In genomic region chr6:157143885-157144795, GRCh38 we compare ENCODE assay signal across 12 cellular contexts.
DNase-seq lines count a peak whose midpoint lies in the region; ATAC-seq and TF ChIP-seq lines count a peak whose summit lies in the region.
"Had no signal": no experiment of that assay in that cellular context is flagged by ENCODE, and none has a peak within 500 bp of the region (broad histone marks: within the 10 kb centered on the region; RNA-seq: fewer than 3 reads in every experiment).

No MANE protein-coding gene starts in this region.

- H3K4me2 ChIP-seq in PC-3 (ENCODE audit: low read length): no peak overlapping the region

- TF ChIP-seq POLR2A in gastroesophageal sphincter (IDR thresholded peaks at IDR 0.05): no peak

- no peaks in the 10 kb centered on the region for H3K9me3 ChIP-seq in mesodermal cell (ENCODE audit: control insufficient read depth, low read length)
- H3K9me3 ChIP-seq in upper lobe of right lung: no peaks in the 10 kb centered on the region
- no peaks in the 10 kb centered on the region for H3K9me3 ChIP-seq in gastroesophageal sphincter
- no peaks in the 10 kb centered on the region for H3K9me3 ChIP-seq in PC-3 (ENCODE audit: low read length)
- H3K9me3 ChIP-seq: stomach had no signal

- CTCF ChIA-PET in PC-3 (lab: Charles Lee): no interaction called here

- H3K27me3 Mint-ChIP-seq in activated T-cell treated with anti-CD3 and anti-CD28 coated beads, Interleukin-2, amount 50 U/mL, for 24 hours: no peaks in the 10 kb centered on the region
- H3K27me3 Mint-ChIP-seq in endothelial cell (ENCODE audit: unreplicated experiment): peaks cover 25% of the 10 kb centered on the region
- H3K27me3 Mint-ChIP-seq: activated CD4-positive, alpha-beta T cell treated with anti-CD3 and anti-CD28 coated beads, Interleukin-2, amount 10 ng/mL, durations not matched to agents 24 days and 14 days had no signal

- POLR2A ChIA-PET in PC-3 (lab: Charles Lee; ENCODE audit: unreplicated experiment): no interaction called here

- ATAC-seq in upper lobe of right lung: peak; percentile 28
- no peak for ATAC-seq in gastroesophageal sphincter
- ATAC-seq in PC-3: no peak

- TF ChIP-seq EP300 in gastroesophageal sphincter (IDR thresholded peaks at IDR 0.05): no peak

- no peak overlapping the region for H3K4me3 Mint-ChIP-seq in activated T-cell treated with anti-CD3 and anti-CD28 coated beads, Interleukin-2, amount 50 U/mL, for 24 hours
- peak overlapping the region; percentile 81 for H3K4me3 Mint-ChIP-seq in endothelial cell (ENCODE audit: unreplicated experiment)
- H3K4me3 Mint-ChIP-seq: activated CD4-positive, alpha-beta T cell treated with anti-CD3 and anti-CD28 coated beads, Interleukin-2, amount 10 ng/mL, durations not matched to agents 24 days and 14 days had no signal

- no peak for DNase-seq in activated T-cell treated with anti-CD3 and anti-CD28 coated beads, Interleukin-2, amount 50 U/mL, for 24 hours
- DNase-seq in activated T-cell treated with anti-CD3 and anti-CD28 coated beads, Interleukin-2, amount 50 U/mL, for 1 hour: no peak
- DNase-seq in endothelial cell (ENCODE audit: low spot score) (peak; percentile 41), upper lobe of right lung (no peak), COLO668 (lab: John Stamatoyannopoulos, UW; ENCODE audit: unreplicated experiment) (no peak), PC-3 (no peak)
- DNase-seq: activated CD4-positive, alpha-beta T cell treated with anti-CD3 and anti-CD28 coated beads, Interleukin-2, amount 10 ng/mL, durations not matched to agents 24 days and 14 days; NCI-H1105 treated with DMSO at 0.1 percent for 48 hours; stimulated activated CD4-positive, alpha-beta T cell treated with anti-CD3 and anti-CD28 coated beads, Interleukin-4, amount 100 ng/mL, for 1 hour; stomach had no signal

- H4K20me1 ChIP-seq in PC-3 (ENCODE audit: low read length): no peaks in the 10 kb centered on the region

- peak overlapping the region; percentile 66 for H3K27ac Mint-ChIP-seq in activated T-cell treated with anti-CD3 and anti-CD28 coated beads, Interleukin-2, amount 50 U/mL, for 24 hours
- H3K27ac Mint-ChIP-seq in endothelial cell (ENCODE audit: unreplicated experiment): peak overlapping the region; percentile 98
- H3K27ac Mint-ChIP-seq: activated CD4-positive, alpha-beta T cell treated with anti-CD3 and anti-CD28 coated beads, Interleukin-2, amount 10 ng/mL, durations not matched to agents 24 days and 14 days had no signal

- H3K9me3 Mint-ChIP-seq in activated T-cell treated with anti-CD3 and anti-CD28 coated beads, Interleukin-2, amount 50 U/mL, for 24 hours: no peaks in the 10 kb centered on the region
- H3K9me3 Mint-ChIP-seq in endothelial cell (ENCODE audit: unreplicated experiment): no peaks in the 10 kb centered on the region
- H3K9me3 Mint-ChIP-seq: activated CD4-positive, alpha-beta T cell treated with anti-CD3 and anti-CD28 coated beads, Interleukin-2, amount 10 ng/mL, durations not matched to agents 24 days and 14 days had no signal

- H3K79me2 ChIP-seq in PC-3 (ENCODE audit: low read length): no peaks in the 10 kb centered on the region

- peaks cover 34% of the 10 kb centered on the region for H3K4me1 ChIP-seq in mesodermal cell (ENCODE audit: control insufficient read depth, insufficient read depth, low read length, poor library complexity, severe bottlenecking)
- peaks cover 40% of the 10 kb centered on the region for H3K4me1 ChIP-seq in upper lobe of right lung
- H3K4me1 ChIP-seq in gastroesophageal sphincter: peaks cover 0 to 52% (median 14%) of the 10 kb centered on the region in 3 donors
- peaks cover 23% of the 10 kb centered on the region for H3K4me1 ChIP-seq in PC-3 (ENCODE audit: insufficient read depth, low read length)

- no peak overlapping the region for H3K4me3 ChIP-seq in mesodermal cell (ENCODE audit: extremely low read depth, insufficient read depth, low read length, poor library complexity, severe bottlenecking)
- no peak overlapping the region for H3K4me3 ChIP-seq in upper lobe of right lung
- no peak overlapping the region for H3K4me3 ChIP-seq in gastroesophageal sphincter
- no peak overlapping the region for H3K4me3 ChIP-seq in PC-3 (ENCODE audit: low read length)
- H3K4me3 ChIP-seq: stomach had no signal

- H3K9me2 ChIP-seq in PC-3 (replicated peaks; ENCODE audit: low read length): no peaks in the 10 kb centered on the region

- no peak overlapping the region for H2AFZ ChIP-seq in PC-3 (ENCODE audit: low read length)

- peaks cover 31% of the 10 kb centered on the region for H3K4me1 Mint-ChIP-seq in activated T-cell treated with anti-CD3 and anti-CD28 coated beads, Interleukin-2, amount 50 U/mL, for 24 hours (ENCODE audit: low read depth)
- H3K4me1 Mint-ChIP-seq in endothelial cell (ENCODE audit: unreplicated experiment): peaks cover 46% of the 10 kb centered on the region
- H3K4me1 Mint-ChIP-seq: activated CD4-positive, alpha-beta T cell treated with anti-CD3 and anti-CD28 coated beads, Interleukin-2, amount 10 ng/mL, durations not matched to agents 24 days and 14 days had no signal

- WGBS in mesodermal cell (ENCODE audit: insufficient coverage in 2 of 2), 2 experiments: 82 to 83% methylated on average over 7 to 12 of the region's 17 CpGs
- WGBS in gastroesophageal sphincter (ENCODE audit: low coverage in 1 of 2), 2 donors: 48 to 67% methylated on average over 12 to 16 of the region's 17 CpGs

- BruUV-seq in PC-3 (replicated peaks; lab: Mats Ljungman, UMichigan): no TSS peak

- H3K36me3 ChIP-seq in mesodermal cell (ENCODE audit: control insufficient read depth, insufficient read depth, low read length): peaks cover 30% of the 10 kb centered on the region
- H3K36me3 ChIP-seq in upper lobe of right lung: peaks cover 22% of the 10 kb centered on the region
- H3K36me3 ChIP-seq in gastroesophageal sphincter: peaks cover 0 to 29% of the 10 kb centered on the region in 2 donors
- no peaks in the 10 kb centered on the region for H3K36me3 ChIP-seq in PC-3 (ENCODE audit: low read depth, low read length)

- H3F3A ChIP-seq in PC-3 (ENCODE audit: low read length, unreplicated experiment): no peaks in the 10 kb centered on the region

- no peaks in the 10 kb centered on the region for H3K27me3 ChIP-seq in upper lobe of right lung
- H3K27me3 ChIP-seq in gastroesophageal sphincter: no peaks in the 10 kb centered on the region
- H3K27me3 ChIP-seq in PC-3 (ENCODE audit: low read length): no peaks in the 10 kb centered on the region
- H3K27me3 ChIP-seq: stomach had no signal

- peak overlapping the region; percentile 49 for H3K27ac ChIP-seq in mesodermal cell (ENCODE audit: low read depth, low read length, severe bottlenecking)
- H3K27ac ChIP-seq in upper lobe of right lung: peak overlapping the region; percentile 67
- H3K27ac ChIP-seq in gastroesophageal sphincter: peak overlapping the region in 2 of 4 donors; percentile 21 to 54
- H3K27ac ChIP-seq in PC-3 (ENCODE audit: low read length): no peak overlapping the region

- intact Hi-C loops in upper lobe of right lung (cut with DNase I) (no loop called here), PC-3 (cut with micrococcal nuclease) (no loop called here)

- H3K9ac ChIP-seq in PC-3 (ENCODE audit: low read length): no peak overlapping the region

- peaks cover 55% of the 10 kb centered on the region for H3K36me3 Mint-ChIP-seq in activated T-cell treated with anti-CD3 and anti-CD28 coated beads, Interleukin-2, amount 50 U/mL, for 24 hours (ENCODE audit: low read depth)
- peaks cover 29% of the 10 kb centered on the region for H3K36me3 Mint-ChIP-seq in endothelial cell (ENCODE audit: low read depth, unreplicated experiment)

- TF ChIP-seq CTCF in endothelial cell (IDR thresholded peaks at IDR 0.05; ENCODE audit: unreplicated experiment) (no peak), upper lobe of right lung (IDR thresholded peaks at IDR 0.05) (no peak), gastroesophageal sphincter (IDR thresholded peaks at IDR 0.05) (no peak), PC-3 (conservative IDR thresholded peaks at IDR 0.05; ENCODE audit: low read depth, low read length) (no peak)
